ENCODE assay signal across 11 cellular contexts in genomic region chr12:49636574-49636973, GRCh38. TPM values are rescaled to one million over a fixed set of nuclear protein-coding genes. Genes with fewer than 3 reads are reported as not detected.
DNase-seq lines count a peak whose midpoint lies in the region; ATAC-seq and TF ChIP-seq lines count a peak whose summit lies in the region.
"Had no signal": no experiment of that assay in that cellular context is flagged by ENCODE, and none has a peak within 500 bp of the region (broad histone marks: within the 10 kb centered on the region; RNA-seq: fewer than 3 reads in every experiment).

No MANE protein-coding gene starts in this region.

- H3K36me3 Mint-ChIP-seq in CD4-positive, alpha-beta memory T cell, result peaks cover 0 to 12% of the 10 kb centered on the region in 2 donors
- peaks cover 15% of the 10 kb centered on the region for H3K36me3 Mint-ChIP-seq in activated T-helper 1 cell treated with anti-CD3 and anti-CD28 coated beads, Interleukin-12 subunit alpha, Interleukin-12 subunit beta, Interleukin-2, Interleukin-4 antibody, amounts not matched to agents 30 ng/mL and 10 ng/mL and 1 ng/mL, durations not matched to agents 14 hours and 24 hours and 36 hours (ENCODE audit: low read depth)

- no peak overlapping the region for H3K4me3 ChIP-seq in CD4-positive, alpha-beta memory T cell (ENCODE audit: low read length in 2 of 2)
- H3K4me3 ChIP-seq in sigmoid colon, result no peak overlapping the region
- H3K4me3 ChIP-seq: stomach had no signal

- H3K4me1 Mint-ChIP-seq in CD4-positive, alpha-beta memory T cell, result peaks cover 9 to 13% (median 11%) of the 10 kb centered on the region in 4 donors
- H3K4me1 Mint-ChIP-seq in activated T-helper 1 cell treated with anti-CD3 and anti-CD28 coated beads, Interleukin-12 subunit alpha, Interleukin-12 subunit beta, Interleukin-2, Interleukin-4 antibody, amounts not matched to agents 30 ng/mL and 10 ng/mL and 1 ng/mL, durations not matched to agents 14 hours and 24 hours and 36 hours (ENCODE audit: low read depth), result peaks cover 11% of the 10 kb centered on the region

- CTCF ChIA-PET in CD4-positive, alpha-beta memory T cell (lab: Charles Lee; ENCODE audit: partially characterized antibody), result interaction anchor here (0.6 to 20.0 kb wide), 24 partner anchors 8 to 206 kb away, joined by 3 to 543 read pairs (median 6); partner anchors contain the start of genes BCDIN3D, FMNL3, PRPF40B and TMBIM6

- POLR2A ChIA-PET in CD4-positive, alpha-beta memory T cell (lab: Charles Lee; ENCODE audit: partially characterized antibody), result interaction anchor here (1.0 to 4.9 kb wide), 4 partner anchors 13 to 105 kb away, joined by 3 to 34 read pairs (median 6); partner anchors contain the start of genes FMNL3, PRPF40B and TMBIM6

- no peaks in the 10 kb centered on the region for H3K27me3 Mint-ChIP-seq in CD4-positive, alpha-beta memory T cell
- no peaks in the 10 kb centered on the region for H3K27me3 Mint-ChIP-seq in activated T-helper 1 cell treated with anti-CD3 and anti-CD28 coated beads, Interleukin-12 subunit alpha, Interleukin-12 subunit beta, Interleukin-2, Interleukin-4 antibody, amounts not matched to agents 30 ng/mL and 10 ng/mL and 1 ng/mL, durations not matched to agents 14 hours and 24 hours and 36 hours (ENCODE audit: insufficient read depth)

- intact Hi-C loops in CD4-positive, alpha-beta memory T cell (cut with micrococcal nuclease), result loop anchor here (2.0 kb wide), 1 partner anchor 70 kb away; the partner anchor contains the start of gene FMNL3
- intact Hi-C loops in activated T-helper 1 cell treated with anti-CD3 and anti-CD28 coated beads, Interleukin-12 subunit alpha, Interleukin-12 subunit beta, Interleukin-2, Interleukin-4 antibody, amounts not matched to agents 30 ng/mL and 10 ng/mL and 1 ng/mL, durations not matched to agents 14 hours and 24 hours and 36 hours (cut with micrococcal nuclease), result loop anchor here (5.0 kb wide), 2 partner anchors 126 to 206 kb away; partner anchors contain the start of gene BCDIN3D
- intact Hi-C loops in sigmoid colon (cut with DNase I), result no loop called here

- ATAC-seq in GM18870 (IDR thresholded peaks at IDR 0.05; ENCODE audit: unreplicated experiment) (no peak), GM18502 (IDR thresholded peaks at IDR 0.05; ENCODE audit: poor library complexity, unreplicated experiment) (no peak)

- TF ChIP-seq POLR2A in sigmoid colon (IDR thresholded peaks at IDR 0.05), result no peak

- no peaks in the 10 kb centered on the region for H3K9me3 ChIP-seq in CD4-positive, alpha-beta memory T cell (ENCODE audit: control insufficient read depth in 1 of 2, low read length in 2 of 2)
- no peaks in the 10 kb centered on the region for H3K9me3 ChIP-seq in sigmoid colon
- H3K9me3 ChIP-seq: stomach had no signal

- no peak for TF ChIP-seq EP300 in sigmoid colon (IDR thresholded peaks at IDR 0.05)

- no peak overlapping the region for H3K27ac ChIP-seq in CD4-positive, alpha-beta memory T cell (ENCODE audit: low read depth, low read length)
- peak overlapping the region; percentile 69 for H3K27ac ChIP-seq in layer of hippocampus (ENCODE audit: low read depth, low read length)
- peak overlapping the region; percentile 43 to 73 (median 62) for H3K27ac ChIP-seq in sigmoid colon

- peak overlapping the region in 4 of 7 donors; percentile 6 to 81 (median 42) for H3K27ac Mint-ChIP-seq in CD4-positive, alpha-beta memory T cell
- H3K27ac Mint-ChIP-seq in activated T-helper 1 cell treated with anti-CD3 and anti-CD28 coated beads, Interleukin-12 subunit alpha, Interleukin-12 subunit beta, Interleukin-2, Interleukin-4 antibody, amounts not matched to agents 30 ng/mL and 10 ng/mL and 1 ng/mL, durations not matched to agents 14 hours and 24 hours and 36 hours, result peak overlapping the region; percentile 36

- TF ChIP-seq CTCF in sigmoid colon (IDR thresholded peaks at IDR 0.05), result no peak

- no peaks in the 10 kb centered on the region for H3K36me3 ChIP-seq in CD4-positive, alpha-beta memory T cell (ENCODE audit: insufficient read depth, low read length)
- H3K36me3 ChIP-seq in sigmoid colon, result peaks cover 3 to 46% (median 7%) of the 10 kb centered on the region in 4 donors

- H3K4me1 ChIP-seq in CD4-positive, alpha-beta memory T cell (ENCODE audit: insufficient read depth, low read length), result peaks cover 8% of the 10 kb centered on the region
- H3K4me1 ChIP-seq in sigmoid colon, result peaks cover 0 to 19% (median 16%) of the 10 kb centered on the region in 4 donors

- DNase-seq in CD4-positive, alpha-beta memory T cell, result no peak
- no peak for DNase-seq in activated T-helper 1 cell treated with anti-CD3 and anti-CD28 coated beads, Interleukin-12 subunit alpha, Interleukin-12 subunit beta, Interleukin-2, Interleukin-4 antibody, amounts not matched to agents 30 ng/mL and 10 ng/mL and 1 ng/mL, durations not matched to agents 14 hours and 24 hours and 36 hours (ENCODE audit: low spot score)
- peak; percentile 72 for DNase-seq in sigmoid colon
- no peak for DNase-seq in nucleus accumbens (lab: John Stamatoyannopoulos, UW)
- DNase-seq: cortex of kidney, NCI-H1417 treated with DMSO at 0.1 percent for 48 hours had no signal

- 85 to 89% methylated on average over 13 of the region's 13 CpGs for WGBS in sigmoid colon, 2 donors

- peaks cover 0 to 2% (median 0%) of the 10 kb centered on the region in 8 donors for H3K9me3 Mint-ChIP-seq in CD4-positive, alpha-beta memory T cell
- no peaks in the 10 kb centered on the region for H3K9me3 Mint-ChIP-seq in activated T-helper 1 cell treated with anti-CD3 and anti-CD28 coated beads, Interleukin-12 subunit alpha, Interleukin-12 subunit beta, Interleukin-2, Interleukin-4 antibody, amounts not matched to agents 30 ng/mL and 10 ng/mL and 1 ng/mL, durations not matched to agents 14 hours and 24 hours and 36 hours

- no peaks in the 10 kb centered on the region for H3K27me3 ChIP-seq in CD4-positive, alpha-beta memory T cell (ENCODE audit: insufficient read depth, low read length)
- no peaks in the 10 kb centered on the region for H3K27me3 ChIP-seq in layer of hippocampus (ENCODE audit: control insufficient read depth, insufficient read depth, low read length)
- no peaks in the 10 kb centered on the region for H3K27me3 ChIP-seq in sigmoid colon
- H3K27me3 ChIP-seq: stomach had no signal

- no peak overlapping the region for H3K4me3 Mint-ChIP-seq in CD4-positive, alpha-beta memory T cell
- no peak overlapping the region for H3K4me3 Mint-ChIP-seq in activated T-helper 1 cell treated with anti-CD3 and anti-CD28 coated beads, Interleukin-12 subunit alpha, Interleukin-12 subunit beta, Interleukin-2, Interleukin-4 antibody, amounts not matched to agents 30 ng/mL and 10 ng/mL and 1 ng/mL, durations not matched to agents 14 hours and 24 hours and 36 hours

RNA-seq across cellular contexts. Expression of gene PRPF40B, which starts 13.2 kb away (rescaled TPM):
- total RNA-seq in CD4-positive, alpha-beta memory T cell, result 10 to 100 TPM; 15.1 to 15.9 TPM
- polyA plus RNA-seq in CD4-positive, alpha-beta memory T cell, result 1 to 10 TPM in 1 of 2 donors, under 1 TPM in 1; 0.73 to 4.7 TPM
- 10.4 and 12.7 TPM in 2 replicates for total RNA-seq in activated T-helper 1 cell treated with anti-CD3 and anti-CD28 coated beads, Interleukin-12 subunit alpha, Interleukin-12 subunit beta, Interleukin-2, Interleukin-4 antibody, amounts not matched to agents 30 ng/mL and 10 ng/mL and 1 ng/mL, durations not matched to agents 14 hours and 24 hours and 36 hours
- 10 to 100 TPM; 13.3 to 27.5 (median 21.0) TPM for total RNA-seq in sigmoid colon
- 10 to 100 TPM in 1 of 3 donors, 1 to 10 TPM in 2; 1.4 to 11.3 (median 3.6) TPM for polyA plus RNA-seq in sigmoid colon

RNA-seq across cellular contexts. Expression of gene FAM186B, which starts 31.1 kb away (rescaled TPM):
- total RNA-seq in CD4-positive, alpha-beta memory T cell, result under 1 TPM; 0.12 to 0.22 TPM
- under 1 TPM in 1 of 2 donors, not detected in 1; 0.15 TPM for polyA plus RNA-seq in CD4-positive, alpha-beta memory T cell
- total RNA-seq in activated T-helper 1 cell treated with anti-CD3 and anti-CD28 coated beads, Interleukin-12 subunit alpha, Interleukin-12 subunit beta, Interleukin-2, Interleukin-4 antibody, amounts not matched to agents 30 ng/mL and 10 ng/mL and 1 ng/mL, durations not matched to agents 14 hours and 24 hours and 36 hours, result 0.29 and 0.62 TPM in 2 replicates
- under 1 TPM in 2 of 4 donors, not detected in 2; 0.16 to 0.54 TPM for total RNA-seq in sigmoid colon
- under 1 TPM in 1 of 3 donors, not detected in 2; 0.22 TPM for polyA plus RNA-seq in sigmoid colon
- total RNA-seq: epithelial cell of proximal tubule had no signal
